In genomic region chr17:75959839-75960511, GRCh38 we compare ENCODE assay signal across 17 cellular contexts.
"Had no signal": no experiment of that assay in that cellular context is flagged by ENCODE, and none has a peak within 500 bp of the region (broad histone marks: within the 10 kb centered on the region; RNA-seq: fewer than 3 reads in every experiment).

No MANE protein-coding gene starts in this region.

- ATAC-seq: activated CD8-positive, alpha-beta T cell treated with anti-CD3 and anti-CD28 coated beads for 36 hours had no signal

- DNase-seq: activated CD4-positive, alpha-beta T cell treated with anti-CD3 and anti-CD28 coated beads for 4 hours; activated CD8-positive, alpha-beta memory T cell treated with anti-CD3 and anti-CD28 coated beads, Interleukin-2, amount 50 U/mL, for 48 hours; activated CD8-positive, alpha-beta T cell treated with anti-CD3 and anti-CD28 coated beads for 36 hours; foreskin melanocyte; head of caudate nucleus; left ventricle myocardium superior; mesenchymal stem cell; pancreas; retina; T-helper 1 cell; thyroid gland; WERI-Rb-1 had no signal

- H3K27ac ChIP-seq: ascending aorta, skin epidermis, thyroid gland, WERI-Rb-1 had no signal

- H3K9me3 ChIP-seq: ascending aorta, pancreas, thyroid gland had no signal

- H3K4me1 ChIP-seq: ascending aorta, thyroid gland had no signal

- FAIRE-seq: colon, keratinocyte, pancreas had no signal

- H3K4me3 ChIP-seq: ascending aorta, cardiac muscle cell, pancreas, skin epidermis, thyroid gland had no signal

- H3K27me3 ChIP-seq: ascending aorta, cardiac muscle cell, pancreas, thyroid gland had no signal
